Comparison of ENCODE assay signal across 18 cellular contexts in genomic region chr22:23306926-23307325, GRCh38.
DNase-seq lines count a peak whose midpoint lies in the region; ATAC-seq and TF ChIP-seq lines count a peak whose summit lies in the region.
"Had no signal": no experiment of that assay in that cellular context is flagged by ENCODE, and none has a peak within 500 bp of the region (broad histone marks: within the 10 kb centered on the region; RNA-seq: fewer than 3 reads in every experiment).

No MANE protein-coding gene starts in this region.

- intact Hi-C loops in heart right ventricle (cut with DNase I): loop anchor here in 2 of 10 donors (10.0 kb wide), 2 partner anchors 78 to 228 kb away; no protein-coding TSS in a partner anchor
- intact Hi-C loops in cardiac septum (cut with DNase I): no loop called here
- intact Hi-C loops in psoas muscle (cut with DNase I): no loop called here
- intact Hi-C loops in A673 (cut with micrococcal nuclease; ENCODE audit: unreplicated experiment): loop anchor here (10.0 kb wide), 1 partner anchor 58 kb away; no protein-coding TSS in a partner anchor

- WGBS in heart right ventricle, 2 donors: 97 to 98% methylated on average over 3 of the region's 3 CpGs
- 97 to 98% methylated on average over 3 of the region's 3 CpGs for WGBS in esophagus, 2 donors
- 91 to 100% (median 98%) methylated on average over 3 of the region's 3 CpGs for WGBS in psoas muscle, 3 donors
- 95% methylated on average over 3 of the region's 3 CpGs for WGBS in urinary bladder

- H3K27me3 ChIP-seq in heart right ventricle (no peaks in the 10 kb centered on the region), esophagus (ENCODE audit: control insufficient read depth in 1 of 2, insufficient read depth in 2 of 2, low read length in 2 of 2) (no peaks in the 10 kb centered on the region), psoas muscle (ENCODE audit: insufficient read depth in 3 of 3, low read length in 2 of 3) (no peaks in the 10 kb centered on the region), A673 (replicated peaks; ENCODE audit: insufficient read depth, low read depth, low read length, poor library complexity) (no peaks in the 10 kb centered on the region)
- H3K27me3 ChIP-seq: body of pancreas, neural progenitor cell had no signal

- H3K9me3 ChIP-seq in heart right ventricle: no peaks in the 10 kb centered on the region
- no peaks in the 10 kb centered on the region for H3K9me3 ChIP-seq in esophagus (ENCODE audit: control insufficient read depth in 2 of 2, insufficient read depth in 1 of 2, low read depth in 1 of 2, low read length in 1 of 2)
- H3K9me3 ChIP-seq in psoas muscle: no peaks in the 10 kb centered on the region
- H3K9me3 ChIP-seq in A673 (ENCODE audit: low read depth, low read length, poor library complexity, severe bottlenecking): no peaks in the 10 kb centered on the region
- H3K9me3 ChIP-seq: A549, body of pancreas had no signal

- H3K4me3 ChIP-seq in heart right ventricle (no peak overlapping the region), esophagus (ENCODE audit: low read depth in 1 of 2, low read length in 2 of 2) (no peak overlapping the region), psoas muscle (no peak overlapping the region), urinary bladder (ENCODE audit: low read depth, low read length) (no peak overlapping the region), A673 (ENCODE audit: low read depth, low read length, poor library complexity, severe bottlenecking) (no peak overlapping the region)
- H3K4me3 ChIP-seq: A549, body of pancreas, neural progenitor cell, PC-9 had no signal

- POLR2A ChIA-PET in A673 (lab: Charles Lee; ENCODE audit: low non-redundant PET): no interaction called here

- CTCF ChIA-PET in A673 (lab: Charles Lee): no interaction called here

- no peak for DNase-seq in heart right ventricle
- DNase-seq in cardiac septum (ENCODE audit: low spot score): no peak
- DNase-seq in psoas muscle: no peak
- no peak for DNase-seq in HuH-7.5 (ENCODE audit: low spot score)
- DNase-seq in A673 (ENCODE audit: low spot score): no peak
- DNase-seq: activated CD4-positive, alpha-beta T cell treated with anti-CD3 and anti-CD28 coated beads for 4 hours; activated CD8-positive, alpha-beta memory T cell treated with anti-CD3 and anti-CD28 coated beads, Interleukin-2, amount 50 U/mL, for 4 hours; activated naive CD4-positive, alpha-beta T cell treated with Interleukin-2 at 50 U/mL for 16 hours; body of pancreas; NCI-H1417 treated with DMSO at 0.1 percent for 48 hours; NCI-H774; PC-9; retina had no signal

- peak overlapping the region; percentile 22 to 88 (median 74) for H3K27ac ChIP-seq in heart right ventricle
- peak overlapping the region; percentile 80 to 84 for H3K27ac ChIP-seq in esophagus (ENCODE audit: low read depth in 2 of 2, low read length in 1 of 2)
- H3K27ac ChIP-seq in psoas muscle: peak overlapping the region; percentile 53
- H3K27ac ChIP-seq in urinary bladder (ENCODE audit: low read depth): peak overlapping the region; percentile 12
- no peak overlapping the region for H3K27ac ChIP-seq in A673 (ENCODE audit: low read depth, low read length, poor library complexity, severe bottlenecking)
- H3K27ac ChIP-seq: A549, neural progenitor cell, PC-9 had no signal

- no TSS peak for BruUV-seq in A673 (replicated peaks; lab: Mats Ljungman, UMichigan)

- peaks cover 0 to 20% (median 0%) of the 10 kb centered on the region in 9 donors for H3K36me3 ChIP-seq in heart right ventricle
- H3K36me3 ChIP-seq in esophagus (ENCODE audit: control insufficient read depth in 2 of 2, insufficient read depth in 2 of 2, low read length in 1 of 2): peaks cover 6 to 15% of the 10 kb centered on the region in 2 donors
- no peaks in the 10 kb centered on the region for H3K36me3 ChIP-seq in psoas muscle (ENCODE audit: insufficient read depth in 1 of 2, low read depth in 1 of 2)
- no peaks in the 10 kb centered on the region for H3K36me3 ChIP-seq in urinary bladder (ENCODE audit: insufficient read depth)
- peaks cover 2% of the 10 kb centered on the region for H3K36me3 ChIP-seq in A673 (ENCODE audit: insufficient read depth, low read length, poor library complexity, severe bottlenecking)
- H3K36me3 ChIP-seq: neural progenitor cell had no signal

- ATAC-seq in heart right ventricle (no peak), psoas muscle (no peak), GM18870 (IDR thresholded peaks at IDR 0.05; ENCODE audit: unreplicated experiment) (no peak)
- ATAC-seq: A549 had no signal

- peaks cover 10 to 26% (median 24%) of the 10 kb centered on the region in 9 donors for H3K4me1 ChIP-seq in heart right ventricle
- peaks cover 0 to 2% of the 10 kb centered on the region in 2 donors for H3K4me1 ChIP-seq in esophagus (ENCODE audit: control insufficient read depth in 2 of 2, insufficient read depth in 2 of 2, low read length in 1 of 2)
- no peaks in the 10 kb centered on the region for H3K4me1 ChIP-seq in psoas muscle
- no peaks in the 10 kb centered on the region for H3K4me1 ChIP-seq in urinary bladder (ENCODE audit: insufficient read depth)
- peaks cover 14% of the 10 kb centered on the region for H3K4me1 ChIP-seq in A673 (ENCODE audit: insufficient read depth, low read length, poor library complexity, severe bottlenecking)
- H3K4me1 ChIP-seq: A549, body of pancreas, neural progenitor cell had no signal

- no peak for TF ChIP-seq CTCF in heart right ventricle (IDR thresholded peaks at IDR 0.05)
- no peak for TF ChIP-seq CTCF in psoas muscle (IDR thresholded peaks at IDR 0.05)
- TF ChIP-seq CTCF in A673 (conservative IDR thresholded peaks at IDR 0.05; ENCODE audit: low read depth, low read length): no peak
